In genomic region chr13:99288069-99288468, GRCh38 we compare ENCODE assay signal across 8 cellular contexts. TPM values are rescaled to one million over a fixed set of nuclear protein-coding genes. Genes with fewer than 3 reads are reported as not detected.
DNase-seq lines count a peak whose midpoint lies in the region; ATAC-seq and TF ChIP-seq lines count a peak whose summit lies in the region.

No MANE protein-coding gene starts in this region.

- H3K4me1 Mint-ChIP-seq in CD4-positive, alpha-beta T cell (ENCODE audit: low read depth), result peaks cover 96% of the 10 kb centered on the region

- H3K27ac Mint-ChIP-seq in CD4-positive, alpha-beta T cell, result peak overlapping the region; percentile 100
- peak overlapping the region; percentile 32 to 65 for H3K27ac Mint-ChIP-seq in activated naive CD4-positive, alpha-beta T cell treated with anti-CD3 and anti-CD28 coated beads, Interleukin-2, amount 50 U/mL, for 72 hours

- CTCF ChIA-PET in CD4-positive, alpha-beta T cell (lab: Charles Lee), result interaction anchor here (0.9 to 1.7 kb wide), 3 partner anchors 19 to 149 kb away, joined by 3 to 9 read pairs (median 3); no protein-coding TSS in a partner anchor

- DNase-seq in CD4-positive, alpha-beta T cell, result no peak
- DNase-seq in GM19238 (ENCODE audit: insufficient read length, low spot score) (peak; percentile 39), NCI-H526 (lab: John Stamatoyannopoulos, UW) (no peak), retina (no peak), SKM-1 treated with dmso at 0.1 percent for 144 hours (lab: John Stamatoyannopoulos, UW; ENCODE audit: unreplicated experiment) (no peak), caudate nucleus (lab: John Stamatoyannopoulos, UW) (no peak)
- peak in 1 of 2 donors; percentile 52 for DNase-seq in activated naive CD4-positive, alpha-beta T cell treated with anti-CD3 and anti-CD28 coated beads, Interleukin-2, amount 50 U/mL, for 72 hours (ENCODE audit: low spot score in 2 of 2)

- no peaks in the 10 kb centered on the region for H3K9me3 Mint-ChIP-seq in CD4-positive, alpha-beta T cell
- H3K9me3 Mint-ChIP-seq in activated naive CD4-positive, alpha-beta T cell treated with anti-CD3 and anti-CD28 coated beads, Interleukin-2, amount 50 U/mL, for 72 hours, result no peaks in the 10 kb centered on the region

- H3K27me3 ChIP-seq in CD4-positive, alpha-beta T cell (ENCODE audit: control insufficient read depth, insufficient read depth, low read length), result no peaks in the 10 kb centered on the region

- H3K36me3 Mint-ChIP-seq in CD4-positive, alpha-beta T cell (ENCODE audit: low read depth), result peaks cover 59% of the 10 kb centered on the region
- peaks cover 9 to 12% of the 10 kb centered on the region in 2 donors for H3K36me3 Mint-ChIP-seq in activated naive CD4-positive, alpha-beta T cell treated with anti-CD3 and anti-CD28 coated beads, Interleukin-2, amount 50 U/mL, for 72 hours

- H3K27ac ChIP-seq in CD4-positive, alpha-beta T cell (ENCODE audit: low read depth, low read length), result no peak overlapping the region
- no peak overlapping the region for H3K27ac ChIP-seq in caudate nucleus (ENCODE audit: low read depth, low read length)

- H3K9me3 ChIP-seq in CD4-positive, alpha-beta T cell (ENCODE audit: control insufficient read depth, low read length), result no peaks in the 10 kb centered on the region

- intact Hi-C loops in CD4-positive, alpha-beta T cell (cut with DNase I, micrococcal nuclease), result no loop called here

- no peak for TF ChIP-seq CTCF in CD4-positive, alpha-beta T cell (IDR thresholded peaks at IDR 0.05)

- peak overlapping the region; percentile 55 for H3K4me3 Mint-ChIP-seq in CD4-positive, alpha-beta T cell

- no peak for ATAC-seq in CD4-positive, alpha-beta T cell (ENCODE audit: poor library complexity)
- ATAC-seq in HG03139 (IDR thresholded peaks at IDR 0.05; ENCODE audit: unreplicated experiment), result peak; percentile 82
- peak; percentile 82 to 86 for ATAC-seq in activated naive CD4-positive, alpha-beta T cell treated with anti-CD3 and anti-CD28 coated beads, Interleukin-2, amount 50 U/mL, for 72 hours

- POLR2A ChIA-PET in CD4-positive, alpha-beta T cell (lab: Charles Lee), result interaction anchor here (0.8 to 1.7 kb wide), 10 partner anchors 10 to 93 kb away, joined by 3 to 16 read pairs (median 3); no protein-coding TSS in a partner anchor

- H3K27me3 Mint-ChIP-seq in CD4-positive, alpha-beta T cell, result no peaks in the 10 kb centered on the region

RNA-seq across cellular contexts. Expression of gene GPR183, which starts 19.1 kb away (rescaled TPM):
- total RNA-seq in CD4-positive, alpha-beta T cell, result 100 to 1,000 TPM; 330 to 337 TPM
- 10 to 100 TPM; 55.0 to 55.4 TPM for total RNA-seq in activated naive CD4-positive, alpha-beta T cell treated with anti-CD3 and anti-CD28 coated beads, Interleukin-2, amount 50 U/mL, for 72 hours

RNA-seq across cellular contexts. Expression of gene GPR18, which starts 29.9 kb away (rescaled TPM):
- 10 to 100 TPM; 42.9 to 45.1 TPM for total RNA-seq in CD4-positive, alpha-beta T cell
- total RNA-seq in activated naive CD4-positive, alpha-beta T cell treated with anti-CD3 and anti-CD28 coated beads, Interleukin-2, amount 50 U/mL, for 72 hours, result 1 to 10 TPM; 2.0 to 8.4 TPM

Comparison
In these comparisons a context has a peak if more than half of its experiments do, and no peak if none do; other contexts are left out.
1. RNA of gene GPR183, which starts 19.1 kb away (total RNA-seq): 330 to 337 TPM in CD4-positive, alpha-beta T cell; 55.0 to 55.4 TPM in activated naive CD4-positive, alpha-beta T cell treated with anti-CD3 and anti-CD28 coated beads, Interleukin-2, amount 50 U/mL, for 72 hours; every median in the first group is over 4 times any median in the second.
2. RNA of gene GPR18, which starts 29.9 kb away (total RNA-seq): 42.9 to 45.1 TPM in CD4-positive, alpha-beta T cell; 2.0 to 8.4 TPM in activated naive CD4-positive, alpha-beta T cell treated with anti-CD3 and anti-CD28 coated beads, Interleukin-2, amount 50 U/mL, for 72 hours; every median in the first group is over 4 times any median in the second.